ENCODE assay signal across 17 cellular contexts in the genomic region with DNA sequence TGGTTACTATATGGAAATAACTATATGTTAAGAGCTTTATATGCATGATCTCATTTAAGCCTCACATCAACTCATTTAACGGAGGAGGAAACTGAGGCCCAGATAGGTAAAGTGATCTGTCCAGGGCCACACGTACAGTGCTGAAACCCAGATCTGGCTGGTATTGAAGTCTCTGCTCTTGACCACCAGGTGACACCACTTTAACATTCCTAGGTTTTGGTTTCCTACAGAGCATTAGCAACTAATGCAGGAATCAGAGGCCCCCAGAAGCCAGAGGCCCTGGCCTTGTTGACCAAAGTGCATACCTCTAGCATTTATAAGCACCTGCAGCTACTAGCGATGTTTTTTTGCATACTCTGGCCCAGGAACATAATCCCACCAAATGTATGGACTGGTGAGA. TPM values are rescaled to one million over a fixed set of nuclear protein-coding genes. Genes with fewer than 3 reads are reported as not detected.
DNase-seq lines count a peak whose midpoint lies in the region; ATAC-seq, FAIRE-seq and TF ChIP-seq lines count a peak whose summit lies in the region.
"Had no signal": no experiment of that assay in that cellular context is flagged by ENCODE, and none has a peak within 500 bp of the region (broad histone marks: within the 10 kb centered on the region; RNA-seq: fewer than 3 reads in every experiment).

No MANE protein-coding gene starts in this region.

- no peaks in the 10 kb centered on the region for H3K27me3 Mint-ChIP-seq in activated CD8-positive, alpha-beta memory T cell treated with anti-CD3 and anti-CD28 coated beads, Interleukin-2, amount 10 ng/mL, durations not matched to agents 7 days and 5 days
- H3K27me3 Mint-ChIP-seq: dendritic cell treated with granulocyte-macrophage colony-stimulating factor and Interleukin-4, amounts not matched to agents 40 ng/mL and 50 ng/mL, for 4 days; memory B cell had no signal

- FAIRE-seq in frontal cortex (lab: Jason Lieb, UNC): no peak

- H3K9me3 Mint-ChIP-seq in activated CD8-positive, alpha-beta memory T cell treated with anti-CD3 and anti-CD28 coated beads, Interleukin-2, amount 10 ng/mL, durations not matched to agents 7 days and 5 days (ENCODE audit: low read depth): no peaks in the 10 kb centered on the region
- H3K9me3 Mint-ChIP-seq: dendritic cell treated with granulocyte-macrophage colony-stimulating factor and Interleukin-4, amounts not matched to agents 40 ng/mL and 50 ng/mL, for 4 days; memory B cell had no signal

- H3K4me1 ChIP-seq in BE2C: no peaks in the 10 kb centered on the region; the same call in 1 of the 2 replicates
- H3K4me1 ChIP-seq: right atrium auricular region had no signal

- CTCF ChIA-PET in activated CD8-positive, alpha-beta memory T cell treated with anti-CD3 and anti-CD28 coated beads, Interleukin-2, amount 10 ng/mL, durations not matched to agents 7 days and 5 days (lab: Charles Lee): interaction anchor here (0.9 kb wide), 1 partner anchor 74 kb away, joined by 5 read pairs; no protein-coding TSS in a partner anchor

- H3K36me3 Mint-ChIP-seq in activated CD8-positive, alpha-beta memory T cell treated with anti-CD3 and anti-CD28 coated beads, Interleukin-2, amount 10 ng/mL, durations not matched to agents 7 days and 5 days: no peaks in the 10 kb centered on the region

- no peak overlapping the region for H3K4me3 Mint-ChIP-seq in activated CD8-positive, alpha-beta memory T cell treated with anti-CD3 and anti-CD28 coated beads, Interleukin-2, amount 10 ng/mL, durations not matched to agents 7 days and 5 days
- H3K4me3 Mint-ChIP-seq: activated CD8-positive, alpha-beta T cell treated with anti-CD3 and anti-CD28 coated beads, Interleukin-2, amount 10 ng/mL, durations not matched to agents 7 days and 5 days; dendritic cell treated with granulocyte-macrophage colony-stimulating factor and Interleukin-4, amounts not matched to agents 40 ng/mL and 50 ng/mL, for 4 days; memory B cell had no signal

- no peak for DNase-seq in BE2C
- DNase-seq in H7: peak; percentile 50
- no peak for DNase-seq in brain microvascular endothelial cell
- no peak for DNase-seq in left colon
- no peak for DNase-seq in DMS114 treated with DMSO at 0.1 percent for 48 hours (lab: John Stamatoyannopoulos, UW; ENCODE audit: unreplicated experiment)
- DNase-seq in frontal cortex (ENCODE audit: low spot score in 2 of 2): no peak
- DNase-seq in activated CD8-positive, alpha-beta memory T cell treated with anti-CD3 and anti-CD28 coated beads, Interleukin-2, amount 10 ng/mL, durations not matched to agents 7 days and 5 days: no peak
- DNase-seq in activated T-cell treated with anti-CD3 and anti-CD28 coated beads, Interleukin-2, amount 50 U/mL, for 1 hour: no peak
- DNase-seq: activated CD8-positive, alpha-beta T cell treated with anti-CD3 and anti-CD28 coated beads, Interleukin-2, amount 10 ng/mL, durations not matched to agents 7 days and 5 days; aorta; NCI-H1694 treated with DMSO at 0.1 percent for 48 hours; SW 1271 had no signal

- no peak overlapping the region for H3K27ac Mint-ChIP-seq in activated CD8-positive, alpha-beta memory T cell treated with anti-CD3 and anti-CD28 coated beads, Interleukin-2, amount 10 ng/mL, durations not matched to agents 7 days and 5 days
- H3K27ac Mint-ChIP-seq: activated CD8-positive, alpha-beta T cell treated with anti-CD3 and anti-CD28 coated beads, Interleukin-2, amount 10 ng/mL, durations not matched to agents 7 days and 5 days; dendritic cell treated with granulocyte-macrophage colony-stimulating factor and Interleukin-4, amounts not matched to agents 40 ng/mL and 50 ng/mL, for 4 days; memory B cell had no signal

- H3K4me3 ChIP-seq in BE2C (ENCODE audit: low read depth, low read length) (no peak overlapping the region), H7 (ENCODE audit: insufficient read depth, low read depth, low read length) (no peak overlapping the region), brain microvascular endothelial cell (ENCODE audit: low read depth, low read length) (no peak overlapping the region)
- H3K4me3 ChIP-seq: right atrium auricular region had no signal

- no peaks in the 10 kb centered on the region for H3K9me3 ChIP-seq in BE2C
- H3K9me3 ChIP-seq: right atrium auricular region had no signal

- H3K36me3 ChIP-seq in BE2C (peaks cover 3% of the 10 kb centered on the region; the same call in 1 of the 2 replicates), H7 (replicated peaks; ENCODE audit: control insufficient read depth, insufficient read depth, low read length) (peaks cover 2% of the 10 kb centered on the region), brain microvascular endothelial cell (replicated peaks) (peaks cover 29% of the 10 kb centered on the region)

- intact Hi-C loops in left colon (cut with DNase I, micrococcal nuclease): no loop called here

- no peaks in the 10 kb centered on the region for H3K4me1 Mint-ChIP-seq in activated CD8-positive, alpha-beta memory T cell treated with anti-CD3 and anti-CD28 coated beads, Interleukin-2, amount 10 ng/mL, durations not matched to agents 7 days and 5 days

- peak; percentile 42 for ATAC-seq in left colon
- no peak for ATAC-seq in activated CD8-positive, alpha-beta memory T cell treated with anti-CD3 and anti-CD28 coated beads, Interleukin-2, amount 10 ng/mL, durations not matched to agents 7 days and 5 days
- ATAC-seq: activated CD8-positive, alpha-beta T cell treated with anti-CD3 and anti-CD28 coated beads, Interleukin-2, amount 10 ng/mL, durations not matched to agents 7 days and 5 days had no signal

- no peak overlapping the region for H3K27ac ChIP-seq in brain microvascular endothelial cell
- H3K27ac ChIP-seq: right atrium auricular region had no signal

- peak; percentile 23; the same call in 1 of the 2 replicates for TF ChIP-seq CTCF in BE2C (IDR thresholded peaks at IDR 0.05; ENCODE audit: low read depth, low read length)
- peak; percentile 28 for TF ChIP-seq CTCF in brain microvascular endothelial cell (IDR thresholded peaks at IDR 0.05; ENCODE audit: low read depth, low read length, missing control alignments)

- in situ Hi-C loops in brain microvascular endothelial cell (cut with HindIII; ENCODE audit: low pct_ligation_motif_present, low sequenced_read_pairs): no loop called here

- H3K27me3 ChIP-seq in BE2C (no peaks in the 10 kb centered on the region), H7 (ENCODE audit: control insufficient read depth, insufficient read depth, low read length) (no peaks in the 10 kb centered on the region), brain microvascular endothelial cell (replicated peaks) (no peaks in the 10 kb centered on the region)
- H3K27me3 ChIP-seq: right atrium auricular region had no signal

RNA-seq across cellular contexts. Expression of a gene that starts 12.9 kb away (rescaled TPM):
- polyA plus RNA-seq in BE2C (2012; ENCODE audit: insufficient read depth, insufficient read length, low read depth): 19.9 TPM
- total RNA-seq in H7 (2014; rRNA removed; shearing (Covaris generic)): 22.4 and 24.2 TPM in 2 replicates
- total RNA-seq in left colon (100 to 1,000 TPM; 102 to 142 TPM), frontal cortex (13.9 TPM)
- 10 to 100 TPM; 32.2 to 47.3 TPM for total RNA-seq in activated CD8-positive, alpha-beta memory T cell treated with anti-CD3 and anti-CD28 coated beads, Interleukin-2, amount 10 ng/mL, durations not matched to agents 7 days and 5 days

RNA-seq across cellular contexts. Expression of a gene that starts 39.2 kb away (rescaled TPM):
- 35.2 TPM for polyA plus RNA-seq in BE2C (2012; ENCODE audit: insufficient read depth, insufficient read length, low read depth)
- total RNA-seq in H7 (2014; rRNA removed; shearing (Covaris generic)): 23.1 and 24.2 TPM in 2 replicates
- total RNA-seq in left colon: 10 to 100 TPM; 36.6 to 40.5 TPM
- total RNA-seq in frontal cortex: 27.7 TPM
- 10 to 100 TPM; 15.8 to 20.7 TPM for total RNA-seq in activated CD8-positive, alpha-beta memory T cell treated with anti-CD3 and anti-CD28 coated beads, Interleukin-2, amount 10 ng/mL, durations not matched to agents 7 days and 5 days

RNA-seq across cellular contexts. Expression of a gene that starts 58.9 kb away (rescaled TPM):
- not detected for polyA plus RNA-seq in BE2C (2012; ENCODE audit: insufficient read depth, insufficient read length, low read depth)
- total RNA-seq in H7 (2014; rRNA removed; shearing (Covaris generic)): 13.6 and 19.3 TPM in 2 replicates
- total RNA-seq in left colon (under 1 TPM in 1 of 2 donors, not detected in 1; 0.49 TPM), frontal cortex (under 0.01 TPM)
- total RNA-seq in activated CD8-positive, alpha-beta memory T cell treated with anti-CD3 and anti-CD28 coated beads, Interleukin-2, amount 10 ng/mL, durations not matched to agents 7 days and 5 days: not detected
- total RNA-seq: activated CD8-positive, alpha-beta T cell treated with anti-CD3 and anti-CD28 coated beads, Interleukin-2, amount 10 ng/mL, durations not matched to agents 7 days and 5 days; aorta; NCI-H460; right atrium auricular region had no signal
- polyA plus RNA-seq: neural cell had no signal
